In the genomic region with DNA sequence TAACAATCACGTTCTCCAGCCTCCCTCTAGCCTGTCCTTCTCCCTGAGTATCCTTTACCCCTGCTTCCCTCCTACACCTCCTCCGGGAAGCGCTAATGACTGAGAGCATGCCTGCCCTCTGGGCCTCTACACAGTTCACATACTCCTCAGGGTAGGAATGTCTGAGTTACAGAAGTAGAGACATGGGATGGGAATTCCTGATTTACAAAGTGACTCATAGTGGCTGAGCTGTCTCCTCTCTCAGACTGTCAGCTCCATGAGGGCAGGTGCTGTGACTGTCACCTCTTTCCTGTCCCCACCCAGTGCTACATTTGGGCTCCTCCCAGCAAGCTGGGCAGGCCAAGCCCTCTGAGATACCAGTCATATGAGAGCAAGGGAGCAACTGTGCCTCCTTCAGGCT, we compare ENCODE assay signal across 19 cellular contexts. TPM values are rescaled to one million over a fixed set of nuclear protein-coding genes. Genes with fewer than 3 reads are reported as not detected.
DNase-seq lines count a peak whose midpoint lies in the region; ATAC-seq, FAIRE-seq and TF ChIP-seq lines count a peak whose summit lies in the region.
"Had no signal": no experiment of that assay in that cellular context is flagged by ENCODE, and none has a peak within 500 bp of the region (broad histone marks: within the 10 kb centered on the region; RNA-seq: fewer than 3 reads in every experiment).

No MANE protein-coding gene starts in this region.

- no peak overlapping the region for H3K9ac ChIP-seq in DND-41 (ENCODE audit: low read depth, low read length)
- no peak overlapping the region for H3K9ac ChIP-seq in Loucy (ENCODE audit: low read depth, low read length, poor library complexity, severe bottlenecking)
- no peak overlapping the region for H3K9ac ChIP-seq in astrocyte (ENCODE audit: low read length)

- H3F3A ChIP-seq in Loucy (ENCODE audit: low read depth) = no peaks in the 10 kb centered on the region

- H3K9me2 ChIP-seq in Loucy (replicated peaks; ENCODE audit: low read depth, low read length) = no peaks in the 10 kb centered on the region

- DNase-seq in DND-41 (no peak), astrocyte (ENCODE audit: low read depth) (no peak), nucleus accumbens (lab: John Stamatoyannopoulos, UW) (no peak), NCI-H2107 (lab: John Stamatoyannopoulos, UW) (no peak)
- no peak for DNase-seq in stimulated activated effector memory CD8-positive, alpha-beta T cell treated with anti-CD3 and anti-CD28 coated beads, Interleukin-12 subunit alpha, Interleukin-12 subunit beta, amount 100 ng/mL, for 72 hours (ENCODE audit: low spot score in 2 of 2)
- DNase-seq: CD4-positive, alpha-beta T cell; DMS153; Kasumi-1; NCI-H1105; NCI-H2081; NCI-H510A treated with DMSO at 0.1 percent for 48 hours; NCI-H82; OCI-M1 had no signal

- FAIRE-seq in astrocyte (lab: Jason Lieb, UNC) = no peak
- FAIRE-seq: A549, GM19239 had no signal

- H3K9me3 ChIP-seq in DND-41 (ENCODE audit: insufficient read depth, low read length, severe bottlenecking) (no peaks in the 10 kb centered on the region), Loucy (ENCODE audit: insufficient read depth, low read depth, low read length) (no peaks in the 10 kb centered on the region), astrocyte (ENCODE audit: insufficient read depth, low read depth, low read length) (no peaks in the 10 kb centered on the region)
- H3K9me3 ChIP-seq: A549 had no signal

- 0 out of 2 replicates have a peak overlapping the region, but pooled peaks have one; percentile 99 for H3K4me2 ChIP-seq in DND-41 (ENCODE audit: insufficient read depth, low read length)
- H3K4me2 ChIP-seq in Loucy (ENCODE audit: low read depth, low read length, poor library complexity, severe bottlenecking) = peak overlapping the region; percentile 94
- H3K4me2 ChIP-seq in astrocyte (ENCODE audit: low read length) = no peak overlapping the region
- H3K4me2 ChIP-seq: A549, GM23338 had no signal

- peak overlapping the region; percentile 40 for H3K4me3 Mint-ChIP-seq in astrocyte (ENCODE audit: unreplicated experiment)
- peak overlapping the region in 2 of 3 experiments; percentile 99 to 100 for H3K4me3 Mint-ChIP-seq in nephron
- H3K4me3 Mint-ChIP-seq in stimulated activated effector memory CD8-positive, alpha-beta T cell treated with anti-CD3 and anti-CD28 coated beads, Interleukin-12 subunit alpha, Interleukin-12 subunit beta, amount 100 ng/mL, for 72 hours = no peak overlapping the region

- ATAC-seq in DND-41 (ENCODE audit: insufficient read depth, low read depth) = no peak
- no peak for ATAC-seq in stimulated activated effector memory CD8-positive, alpha-beta T cell treated with anti-CD3 and anti-CD28 coated beads, Interleukin-12 subunit alpha, Interleukin-12 subunit beta, amount 100 ng/mL, for 72 hours
- ATAC-seq: A549, GM23338, HCT116 had no signal

- H3K27me3 Mint-ChIP-seq in astrocyte (ENCODE audit: low read depth, unreplicated experiment) (no peaks in the 10 kb centered on the region), nephron (ENCODE audit: low read depth) (no peaks in the 10 kb centered on the region)
- H3K27me3 Mint-ChIP-seq: CD4-positive, alpha-beta T cell had no signal

- H3K27ac Mint-ChIP-seq in astrocyte (ENCODE audit: unreplicated experiment) (no peak overlapping the region), nephron (no peak overlapping the region)
- H3K27ac Mint-ChIP-seq in stimulated activated effector memory CD8-positive, alpha-beta T cell treated with anti-CD3 and anti-CD28 coated beads, Interleukin-12 subunit alpha, Interleukin-12 subunit beta, amount 100 ng/mL, for 72 hours = no peak overlapping the region
- H3K27ac Mint-ChIP-seq: GM23338 had no signal

- H3K27ac ChIP-seq in DND-41 (ENCODE audit: low read length) (no peak overlapping the region), astrocyte (ENCODE audit: low read depth, low read length) (no peak overlapping the region)
- H3K27ac ChIP-seq: A549 had no signal

- peaks cover 55% of the 10 kb centered on the region for H3K36me3 ChIP-seq in DND-41 (ENCODE audit: insufficient read depth, low read length)
- peaks cover 23% of the 10 kb centered on the region; the same call in 1 of the 2 replicates for H3K36me3 ChIP-seq in Loucy (ENCODE audit: insufficient read depth, low read length)
- H3K36me3 ChIP-seq in astrocyte (ENCODE audit: insufficient read depth, low read length) = peaks cover 7% of the 10 kb centered on the region

- H2AFZ ChIP-seq in DND-41 (ENCODE audit: low read depth, low read length) (no peak overlapping the region), Loucy (ENCODE audit: low read length) (no peak overlapping the region), astrocyte (ENCODE audit: low read depth, low read length) (no peak overlapping the region)
- H2AFZ ChIP-seq: GM23338 had no signal

- no peak for TF ChIP-seq CTCF in DND-41 (IDR thresholded peaks at IDR 0.05; ENCODE audit: borderline replicate concordance, extremely low read depth, low read length, poor library complexity, severe bottlenecking)
- no peak for TF ChIP-seq CTCF in Loucy (conservative IDR thresholded peaks at IDR 0.05; ENCODE audit: low read length)
- TF ChIP-seq CTCF in astrocyte (IDR thresholded peaks at IDR 0.05; ENCODE audit: insufficient read depth, low read depth, low read length) = no peak
- no peak for TF ChIP-seq CTCF in nephron (IDR thresholded peaks at IDR 0.05; ENCODE audit: unreplicated experiment in 3 of 3)

- no peaks in the 10 kb centered on the region for H3K27me3 ChIP-seq in DND-41 (ENCODE audit: insufficient read depth, low read length, poor library complexity)
- no peaks in the 10 kb centered on the region for H3K27me3 ChIP-seq in Loucy (ENCODE audit: insufficient read depth, low read length, poor library complexity, severe bottlenecking)
- no peaks in the 10 kb centered on the region for H3K27me3 ChIP-seq in astrocyte (ENCODE audit: insufficient read depth, low read length)

- H3K9me3 Mint-ChIP-seq in astrocyte (ENCODE audit: unreplicated experiment) = no peaks in the 10 kb centered on the region
- H3K9me3 Mint-ChIP-seq in nephron = no peaks in the 10 kb centered on the region
- no peaks in the 10 kb centered on the region for H3K9me3 Mint-ChIP-seq in stimulated activated effector memory CD8-positive, alpha-beta T cell treated with anti-CD3 and anti-CD28 coated beads, Interleukin-12 subunit alpha, Interleukin-12 subunit beta, amount 100 ng/mL, for 72 hours
- H3K9me3 Mint-ChIP-seq: CD4-positive, alpha-beta T cell; GM23338 had no signal

- H3K4me1 Mint-ChIP-seq in astrocyte (ENCODE audit: low read depth, unreplicated experiment) (peaks cover 12% of the 10 kb centered on the region), nephron (peaks cover 13% of the 10 kb centered on the region)
- H3K4me1 Mint-ChIP-seq in stimulated activated effector memory CD8-positive, alpha-beta T cell treated with anti-CD3 and anti-CD28 coated beads, Interleukin-12 subunit alpha, Interleukin-12 subunit beta, amount 100 ng/mL, for 72 hours = peaks cover 27% of the 10 kb centered on the region

- H3K4me1 ChIP-seq in DND-41 (ENCODE audit: insufficient read depth, low read length) (peaks cover 31% of the 10 kb centered on the region), Loucy (ENCODE audit: insufficient read depth, low read length, poor library complexity, severe bottlenecking) (peaks cover 9% of the 10 kb centered on the region), astrocyte (ENCODE audit: insufficient read depth, low read length) (peaks cover 7% of the 10 kb centered on the region)

- H3K36me3 Mint-ChIP-seq in astrocyte (ENCODE audit: low read depth, unreplicated experiment) (peaks cover 6% of the 10 kb centered on the region), nephron (ENCODE audit: low read depth) (peaks cover 21% of the 10 kb centered on the region)
- peaks cover 55% of the 10 kb centered on the region for H3K36me3 Mint-ChIP-seq in stimulated activated effector memory CD8-positive, alpha-beta T cell treated with anti-CD3 and anti-CD28 coated beads, Interleukin-12 subunit alpha, Interleukin-12 subunit beta, amount 100 ng/mL, for 72 hours

- peaks cover 37% of the 10 kb centered on the region for H3K79me2 ChIP-seq in DND-41 (ENCODE audit: insufficient read depth, low read length)
- peaks cover 27% of the 10 kb centered on the region for H3K79me2 ChIP-seq in Loucy (ENCODE audit: insufficient read depth, low read length)
- H3K79me2 ChIP-seq in astrocyte (ENCODE audit: insufficient read depth, low read length) = peaks cover 30% of the 10 kb centered on the region

- H3K4me3 ChIP-seq in DND-41 (ENCODE audit: low read depth in 1 of 2, low read length in 2 of 2) (peak overlapping the region in 1 of 2 experiments; percentile 98; a peak in 1 of 4 replicates), Loucy (ENCODE audit: low read length, poor library complexity, severe bottlenecking) (no peak overlapping the region), astrocyte (ENCODE audit: insufficient read depth, low read depth, low read length) (no peak overlapping the region)
- H3K4me3 ChIP-seq: A549, GM23338 had no signal

- peaks cover 32% of the 10 kb centered on the region for H4K20me1 ChIP-seq in DND-41 (ENCODE audit: insufficient read depth, low read length)
- H4K20me1 ChIP-seq in Loucy (ENCODE audit: insufficient read depth, low read length, poor library complexity, severe bottlenecking) = peaks cover 12% of the 10 kb centered on the region
- H4K20me1 ChIP-seq in astrocyte (ENCODE audit: insufficient read depth, low read length) = peaks cover 8% of the 10 kb centered on the region

RNA-seq across cellular contexts. Expression of gene LAS1L, which starts 2.6 kb away (rescaled TPM):
- 28.8 and 35.4 TPM in 2 replicates for total RNA-seq in astrocyte
